ENCODE assay signal across 28 cellular contexts in the genomic region with DNA sequence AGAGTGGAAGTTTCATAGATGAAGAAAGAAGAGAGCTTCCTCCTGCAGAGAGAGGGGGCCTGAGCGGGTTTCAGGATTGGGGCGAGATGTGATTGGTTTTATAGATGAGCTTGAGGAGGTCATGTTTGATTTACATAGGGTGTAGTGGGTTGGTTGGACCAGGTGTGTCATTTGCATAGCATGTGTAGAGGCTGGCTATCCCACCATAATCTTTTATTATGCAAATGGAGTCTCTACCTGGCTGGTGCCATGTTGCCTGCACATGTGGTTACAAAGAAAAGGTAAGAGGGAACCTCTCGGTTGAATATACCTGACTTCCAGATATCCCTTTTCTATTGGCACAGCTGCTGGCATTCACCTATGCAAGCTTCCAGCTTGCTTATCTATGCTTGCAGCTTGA.
"Had no signal": no experiment of that assay in that cellular context is flagged by ENCODE, and none has a peak within 500 bp of the region (broad histone marks: within the 10 kb centered on the region; RNA-seq: fewer than 3 reads in every experiment).

No MANE protein-coding gene starts in this region.

- H3K36me3 Mint-ChIP-seq: natural killer cell treated with Interleukin-12 subunit alpha and Interleukin-12 subunit beta and Interleukin-15 and Interleukin-18, amount 100 ng/mL, for 72 hours; stimulated activated effector memory CD8-positive, alpha-beta T cell treated with anti-CD3 and anti-CD28 coated beads, Interleukin-12 subunit alpha, Interleukin-12 subunit beta, amount 100 ng/mL, for 72 hours had no signal

- H3K27me3 Mint-ChIP-seq: naive B cell; natural killer cell treated with Interleukin-12 subunit alpha and Interleukin-12 subunit beta and Interleukin-15 and Interleukin-18, amount 100 ng/mL, for 72 hours; stimulated activated naive CD8-positive, alpha-beta T cell treated with anti-CD3 and anti-CD28 coated beads, Interleukin-15, Interleukin-2, amounts not matched to agents 100 ng/mL and 50 ng/mL, for 24 hours had no signal

- ATAC-seq: natural killer cell treated with Interleukin-12 subunit alpha and Interleukin-12 subunit beta and Interleukin-15 and Interleukin-18, amount 100 ng/mL, for 72 hours; pancreas; right cardiac atrium; sciatic nerve; stimulated activated effector memory CD8-positive, alpha-beta T cell treated with anti-CD3 and anti-CD28 coated beads, Interleukin-12 subunit alpha, Interleukin-12 subunit beta, amount 100 ng/mL, for 72 hours; upper lobe of right lung had no signal

- H3K27ac ChIP-seq: left ventricle myocardium inferior, pancreas, prostate gland, skin epidermis, suprapubic skin, thoracic aorta, tibial artery, upper lobe of right lung had no signal

- H3K9me3 ChIP-seq: left ventricle myocardium inferior, pancreas, prostate gland, suprapubic skin, thoracic aorta, tibial artery, upper lobe of right lung had no signal

- H3K27me3 ChIP-seq: pancreas, suprapubic skin, tibial artery, upper lobe of right lung had no signal

- FAIRE-seq: pancreas had no signal

- H3K4me1 Mint-ChIP-seq: naive B cell; stimulated activated effector memory CD8-positive, alpha-beta T cell treated with anti-CD3 and anti-CD28 coated beads, Interleukin-12 subunit alpha, Interleukin-12 subunit beta, amount 100 ng/mL, for 72 hours had no signal

- H3K4me1 ChIP-seq: left ventricle myocardium inferior, pancreas, prostate gland, suprapubic skin, upper lobe of right lung had no signal

- H3K9me3 Mint-ChIP-seq: naive B cell; natural killer cell treated with Interleukin-12 subunit alpha and Interleukin-12 subunit beta and Interleukin-15 and Interleukin-18, amount 100 ng/mL, for 72 hours; neural crest cell; stimulated activated effector memory CD8-positive, alpha-beta T cell treated with anti-CD3 and anti-CD28 coated beads, Interleukin-12 subunit alpha, Interleukin-12 subunit beta, amount 100 ng/mL, for 72 hours; stimulated activated naive CD8-positive, alpha-beta T cell treated with anti-CD3 and anti-CD28 coated beads, Interleukin-15, Interleukin-2, amounts not matched to agents 100 ng/mL and 50 ng/mL, for 24 hours had no signal

- H3K4me3 ChIP-seq: left ventricle myocardium inferior, lung, pancreas, prostate gland, skin epidermis, suprapubic skin, thoracic aorta, tibial artery, upper lobe of right lung had no signal

- H3K36me3 ChIP-seq: left ventricle myocardium inferior, pancreas, prostate gland, thoracic aorta, tibial artery, upper lobe of right lung had no signal

- H3K4me3 Mint-ChIP-seq: mesothelial cell of epicardium; naive B cell; natural killer cell treated with Interleukin-12 subunit alpha and Interleukin-12 subunit beta and Interleukin-15 and Interleukin-18, amount 100 ng/mL, for 72 hours; neural crest cell; stimulated activated effector memory CD8-positive, alpha-beta T cell treated with anti-CD3 and anti-CD28 coated beads, Interleukin-12 subunit alpha, Interleukin-12 subunit beta, amount 100 ng/mL, for 72 hours; stimulated activated naive CD8-positive, alpha-beta T cell treated with anti-CD3 and anti-CD28 coated beads, Interleukin-15, Interleukin-2, amounts not matched to agents 100 ng/mL and 50 ng/mL, for 24 hours had no signal

- DNase-seq: hypothalamus; islet precursor cell; left ventricle myocardium inferior; mesendoderm; naive B cell; nucleus accumbens; pancreas; posterior cingulate gyrus; retina; right cardiac atrium; stimulated activated CD4-positive, alpha-beta T cell treated with anti-CD3 and anti-CD28 coated beads, Interleukin-12 subunit alpha, Interleukin-12 subunit beta, amount 100 ng/mL, for 4 hours; stimulated activated CD4-positive, alpha-beta T cell treated with anti-CD3 and anti-CD28 coated beads, Interleukin-15, amount 100 ng/mL, for 24 hours; stimulated activated CD4-positive, alpha-beta T cell treated with anti-CD3 and anti-CD28 coated beads, Interleukin-4, amount 100 ng/mL, for 24 hours; stimulated activated naive CD4-positive, alpha-beta T cell; tibial artery; trophoblast cell; upper lobe of right lung had no signal

- H3K27ac Mint-ChIP-seq: mesothelial cell of epicardium; naive B cell; natural killer cell treated with Interleukin-12 subunit alpha and Interleukin-12 subunit beta and Interleukin-15 and Interleukin-18, amount 100 ng/mL, for 72 hours; stimulated activated effector memory CD8-positive, alpha-beta T cell treated with anti-CD3 and anti-CD28 coated beads, Interleukin-12 subunit alpha, Interleukin-12 subunit beta, amount 100 ng/mL, for 72 hours; stimulated activated naive CD8-positive, alpha-beta T cell treated with anti-CD3 and anti-CD28 coated beads, Interleukin-15, Interleukin-2, amounts not matched to agents 100 ng/mL and 50 ng/mL, for 24 hours had no signal
